ENCODE assay signal across 1 cellular context in genomic region chr1:36475910-36476604, GRCh38.
A peak's percentile ranks its signal among the peaks of the same experiment; 100 is the strongest.
TF ChIP-seq lines count a peak whose summit lies in the region.

No MANE protein-coding gene starts in this region.

TF ChIP-seq in HepG2, 621 proteins besides CTCF, POLR2A, EP300 and RAD21:
- TF ChIP-seq ZNF713 (CRISPR knock-in tag; IDR thresholded peaks at IDR 0.05), result no peak
- peak; percentile 72 for TF ChIP-seq ZNF629 (CRISPR knock-in tag; conservative IDR thresholded peaks at IDR 0.05)
- TF ChIP-seq ZFP62 (CRISPR knock-in tag; IDR thresholded peaks at IDR 0.05), result no peak
- no peak for TF ChIP-seq ZNF460 (CRISPR knock-in tag; IDR thresholded peaks at IDR 0.05; ENCODE audit: borderline replicate concordance)
